ENCODE assay signal across 2 cellular contexts in the genomic region with DNA sequence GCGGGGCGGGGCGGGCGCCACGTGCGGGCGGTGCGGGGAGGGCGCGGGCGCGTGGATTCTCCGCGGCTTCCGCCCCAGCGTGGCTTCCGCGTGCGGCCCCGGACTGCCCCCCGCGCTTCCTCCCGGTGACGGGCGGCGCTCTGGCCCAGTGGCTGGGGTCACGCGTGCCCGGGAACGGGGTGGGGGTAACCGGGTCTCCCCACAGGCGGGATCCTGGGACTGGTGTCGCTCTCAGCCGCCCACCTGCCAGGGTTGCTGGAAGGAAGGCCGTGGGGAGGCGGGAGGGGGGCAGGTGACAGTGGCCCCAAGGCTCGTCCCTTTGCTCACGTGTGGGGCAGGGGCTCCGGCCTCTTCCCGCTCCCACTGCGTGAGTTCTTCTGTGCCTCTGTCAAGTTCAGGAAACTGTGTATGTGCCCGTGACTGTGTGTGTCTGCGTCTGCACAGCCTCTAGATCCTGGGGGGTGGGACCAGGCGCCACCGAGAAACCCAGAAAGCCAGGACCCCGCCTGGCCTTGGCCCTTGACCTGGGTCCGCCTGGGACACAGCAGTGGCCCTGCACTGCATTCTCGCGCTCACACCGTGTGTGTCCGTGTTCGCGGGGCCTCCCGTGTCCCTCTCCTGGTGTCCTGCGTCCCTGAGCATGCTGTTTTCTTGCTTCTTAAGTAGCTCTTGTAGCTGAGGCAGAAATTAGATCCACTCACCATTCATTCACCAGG.
TF ChIP-seq lines count a peak whose summit lies in the region.

No MANE protein-coding gene starts in this region.

TF ChIP-seq in HEK293T, 16 proteins besides CTCF, POLR2A, EP300 and RAD21:
- TF ChIP-seq FOXA1 (IDR thresholded peaks at IDR 0.05) (no peak), TARDBP (IDR thresholded peaks at IDR 0.05) (peak; percentile 47; the same call in 1 of the 2 replicates), HDGF (IDR thresholded peaks at IDR 0.05; ENCODE audit: borderline replicate concordance) (no peak), SP1 (IDR thresholded peaks at IDR 0.05) (no peak)
- TF ChIP-seq, protein P1, sequence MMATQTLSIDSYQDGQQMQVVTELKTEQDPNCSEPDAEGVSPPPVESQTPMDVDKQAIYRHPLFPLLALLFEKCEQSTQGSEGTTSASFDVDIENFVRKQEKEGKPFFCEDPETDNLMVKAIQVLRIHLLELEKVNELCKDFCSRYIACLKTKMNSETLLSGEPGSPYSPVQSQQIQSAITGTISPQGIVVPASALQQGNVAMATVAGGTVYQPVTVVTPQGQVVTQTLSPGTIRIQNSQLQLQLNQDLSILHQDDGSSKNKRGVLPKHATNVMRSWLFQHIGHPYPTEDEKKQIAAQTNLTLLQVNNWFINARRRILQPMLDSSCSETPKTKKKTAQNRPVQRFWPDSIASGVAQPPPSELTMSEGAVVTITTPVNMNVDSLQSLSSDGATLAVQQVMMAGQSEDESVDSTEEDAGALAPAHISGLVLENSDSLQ (IDR thresholded peaks at IDR 0.05): no peak

TF ChIP-seq in HepG2, 621 proteins besides CTCF, POLR2A, EP300 and RAD21 (continues in another document):
- TF ChIP-seq FOXJ3 (CRISPR knock-in tag; IDR thresholded peaks at IDR 0.05; ENCODE audit: borderline replicate concordance) (no peak), HNRNPL (IDR thresholded peaks at IDR 0.05; ENCODE audit: low read depth, low read length) (0 out of 2 replicates have a peak, but pooled peaks have one; percentile 59), MTA1 (CRISPR knock-in tag; IDR thresholded peaks at IDR 0.05; ENCODE audit: borderline replicate concordance) (peak; percentile 92; the same call in 1 of the 2 replicates), ZNF335 (CRISPR knock-in tag; IDR thresholded peaks at IDR 0.05) (0 out of 2 replicates have a peak, but pooled peaks have one; percentile 24), ZNF615 (CRISPR knock-in tag; IDR thresholded peaks at IDR 0.05; ENCODE audit: borderline replicate concordance) (no peak), ATF7 (IDR thresholded peaks at IDR 0.05) (no peak), ATF7 (CRISPR knock-in tag; IDR thresholded peaks at IDR 0.05) (no peak), ZNF709 (CRISPR knock-in tag; IDR thresholded peaks at IDR 0.05) (no peak), U2AF2 (IDR thresholded peaks at IDR 0.05; ENCODE audit: low read depth, low read length) (no peak), NFE2L1 (CRISPR knock-in tag; IDR thresholded peaks at IDR 0.05; ENCODE audit: borderline replicate concordance) (no peak), CENPX (CRISPR knock-in tag; IDR thresholded peaks at IDR 0.05) (no peak), ATRX (CRISPR knock-in tag; IDR thresholded peaks at IDR 0.05; ENCODE audit: borderline replicate concordance) (no peak), CBX1 (IDR thresholded peaks at IDR 0.05; ENCODE audit: low read depth) (no peak), IKZF1 (IDR thresholded peaks at IDR 0.05) (no peak), ZNF33B (CRISPR knock-in tag; IDR thresholded peaks at IDR 0.05) (no peak), MEF2D (CRISPR knock-in tag; IDR thresholded peaks at IDR 0.05) (no peak), ZBTB21 (CRISPR knock-in tag; IDR thresholded peaks at IDR 0.05) (no peak), ZNF430 (CRISPR knock-in tag; IDR thresholded peaks at IDR 0.05) (peak; percentile 45; the same call in 1 of the 2 replicates), RELA (CRISPR knock-in tag; IDR thresholded peaks at IDR 0.05) (no peak), TBX2 (CRISPR knock-in tag; IDR thresholded peaks at IDR 0.05; ENCODE audit: borderline replicate concordance) (peak; percentile 59; the same call in 1 of the 2 replicates), FOXK1 (CRISPR knock-in tag; IDR thresholded peaks at IDR 0.05; ENCODE audit: borderline replicate concordance, low read depth) (no peak), KLF11 (CRISPR knock-in tag; IDR thresholded peaks at IDR 0.05) (no peak), ZNF772 (CRISPR knock-in tag; IDR thresholded peaks at IDR 0.05) (no peak), MBD4 (IDR thresholded peaks at IDR 0.05; ENCODE audit: borderline replicate concordance, low read length) (no peak), ZFP82 (CRISPR knock-in tag; IDR thresholded peaks at IDR 0.05; ENCODE audit: borderline replicate concordance) (no peak), HDAC2 (CRISPR knock-in tag; IDR thresholded peaks at IDR 0.05) (peak; percentile 49; the same call in 1 of the 2 replicates), TSC22D2 (CRISPR knock-in tag; IDR thresholded peaks at IDR 0.05; ENCODE audit: borderline replicate concordance) (no peak)
- TF ChIP-seq, protein P2, sequence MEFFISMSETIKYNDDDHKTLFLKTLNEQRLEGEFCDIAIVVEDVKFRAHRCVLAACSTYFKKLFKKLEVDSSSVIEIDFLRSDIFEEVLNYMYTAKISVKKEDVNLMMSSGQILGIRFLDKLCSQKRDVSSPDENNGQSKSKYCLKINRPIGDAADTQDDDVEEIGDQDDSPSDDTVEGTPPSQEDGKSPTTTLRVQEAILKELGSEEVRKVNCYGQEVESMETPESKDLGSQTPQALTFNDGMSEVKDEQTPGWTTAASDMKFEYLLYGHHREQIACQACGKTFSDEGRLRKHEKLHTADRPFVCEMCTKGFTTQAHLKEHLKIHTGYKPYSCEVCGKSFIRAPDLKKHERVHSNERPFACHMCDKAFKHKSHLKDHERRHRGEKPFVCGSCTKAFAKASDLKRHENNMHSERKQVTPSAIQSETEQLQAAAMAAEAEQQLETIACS (CRISPR knock-in tag; IDR thresholded peaks at IDR 0.05): peak; percentile 53
- TF ChIP-seq, protein P3, sequence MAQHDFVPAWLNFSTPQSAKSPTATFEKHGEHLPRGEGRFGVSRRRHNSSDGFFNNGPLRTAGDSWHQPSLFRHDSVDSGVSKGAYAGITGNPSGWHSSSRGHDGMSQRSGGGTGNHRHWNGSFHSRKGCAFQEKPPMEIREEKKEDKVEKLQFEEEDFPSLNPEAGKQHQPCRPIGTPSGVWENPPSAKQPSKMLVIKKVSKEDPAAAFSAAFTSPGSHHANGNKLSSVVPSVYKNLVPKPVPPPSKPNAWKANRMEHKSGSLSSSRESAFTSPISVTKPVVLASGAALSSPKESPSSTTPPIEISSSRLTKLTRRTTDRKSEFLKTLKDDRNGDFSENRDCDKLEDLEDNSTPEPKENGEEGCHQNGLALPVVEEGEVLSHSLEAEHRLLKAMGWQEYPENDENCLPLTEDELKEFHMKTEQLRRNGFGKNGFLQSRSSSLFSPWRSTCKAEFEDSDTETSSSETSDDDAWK (CRISPR knock-in tag; IDR thresholded peaks at IDR 0.05): no peak
- TF ChIP-seq, protein P4, sequence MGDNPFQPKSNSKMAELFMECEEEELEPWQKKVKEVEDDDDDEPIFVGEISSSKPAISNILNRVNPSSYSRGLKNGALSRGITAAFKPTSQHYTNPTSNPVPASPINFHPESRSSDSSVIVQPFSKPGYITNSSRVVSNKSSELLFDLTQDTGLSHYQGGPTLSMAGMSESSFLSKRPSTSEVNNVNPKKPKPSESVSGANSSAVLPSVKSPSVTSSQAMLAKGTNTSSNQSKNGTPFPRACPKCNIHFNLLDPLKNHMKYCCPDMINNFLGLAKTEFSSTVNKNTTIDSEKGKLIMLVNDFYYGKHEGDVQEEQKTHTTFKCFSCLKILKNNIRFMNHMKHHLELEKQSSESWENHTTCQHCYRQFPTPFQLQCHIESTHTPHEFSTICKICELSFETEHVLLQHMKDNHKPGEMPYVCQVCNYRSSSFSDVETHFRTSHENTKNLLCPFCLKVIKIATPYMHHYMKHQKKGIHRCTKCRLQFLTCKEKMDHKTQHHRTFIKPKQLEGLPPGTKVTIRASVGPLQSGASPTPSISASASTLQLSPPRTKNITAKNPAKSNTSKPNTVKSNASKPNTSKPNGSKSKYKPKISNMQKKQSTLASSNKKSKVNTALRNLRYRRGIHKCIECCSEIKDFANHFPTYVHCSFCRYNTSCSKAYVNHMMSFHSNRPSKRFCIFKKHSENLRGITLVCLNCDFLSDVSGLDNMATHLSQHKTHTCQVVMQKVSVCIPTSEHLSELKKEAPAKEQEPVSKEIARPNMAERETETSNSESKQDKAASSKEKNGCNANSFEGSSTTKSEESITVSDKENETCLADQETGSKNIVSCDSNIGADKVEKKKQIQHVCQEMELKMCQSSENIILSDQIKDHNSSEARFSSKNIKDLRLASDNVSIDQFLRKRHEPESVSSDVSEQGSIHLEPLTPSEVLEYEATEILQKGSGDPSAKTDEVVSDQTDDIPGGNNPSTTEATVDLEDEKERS (CRISPR knock-in tag; IDR thresholded peaks at IDR 0.05): no peak
- TF ChIP-seq, protein P5, sequence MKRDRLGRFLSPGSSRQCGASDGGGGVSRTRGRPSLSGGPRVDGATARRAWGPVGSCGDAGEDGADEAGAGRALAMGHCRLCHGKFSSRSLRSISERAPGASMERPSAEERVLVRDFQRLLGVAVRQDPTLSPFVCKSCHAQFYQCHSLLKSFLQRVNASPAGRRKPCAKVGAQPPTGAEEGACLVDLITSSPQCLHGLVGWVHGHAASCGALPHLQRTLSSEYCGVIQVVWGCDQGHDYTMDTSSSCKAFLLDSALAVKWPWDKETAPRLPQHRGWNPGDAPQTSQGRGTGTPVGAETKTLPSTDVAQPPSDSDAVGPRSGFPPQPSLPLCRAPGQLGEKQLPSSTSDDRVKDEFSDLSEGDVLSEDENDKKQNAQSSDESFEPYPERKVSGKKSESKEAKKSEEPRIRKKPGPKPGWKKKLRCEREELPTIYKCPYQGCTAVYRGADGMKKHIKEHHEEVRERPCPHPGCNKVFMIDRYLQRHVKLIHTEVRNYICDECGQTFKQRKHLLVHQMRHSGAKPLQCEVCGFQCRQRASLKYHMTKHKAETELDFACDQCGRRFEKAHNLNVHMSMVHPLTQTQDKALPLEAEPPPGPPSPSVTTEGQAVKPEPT (CRISPR knock-in tag; IDR thresholded peaks at IDR 0.05; ENCODE audit: low read depth): peak; percentile 29; the same call in 1 of the 2 replicates
- TF ChIP-seq, protein P6, sequence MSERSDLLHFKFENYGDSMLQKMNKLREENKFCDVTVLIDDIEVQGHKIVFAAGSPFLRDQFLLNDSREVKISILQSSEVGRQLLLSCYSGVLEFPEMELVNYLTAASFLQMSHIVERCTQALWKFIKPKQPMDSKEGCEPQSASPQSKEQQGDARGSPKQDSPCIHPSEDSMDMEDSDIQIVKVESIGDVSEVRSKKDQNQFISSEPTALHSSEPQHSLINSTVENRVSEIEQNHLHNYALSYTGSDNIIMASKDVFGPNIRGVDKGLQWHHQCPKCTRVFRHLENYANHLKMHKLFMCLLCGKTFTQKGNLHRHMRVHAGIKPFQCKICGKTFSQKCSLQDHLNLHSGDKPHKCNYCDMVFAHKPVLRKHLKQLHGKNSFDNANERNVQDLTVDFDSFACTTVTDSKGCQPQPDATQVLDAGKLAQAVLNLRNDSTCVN (CRISPR knock-in tag; IDR thresholded peaks at IDR 0.05; ENCODE audit: borderline replicate concordance): no peak
- TF ChIP-seq, protein P7, sequence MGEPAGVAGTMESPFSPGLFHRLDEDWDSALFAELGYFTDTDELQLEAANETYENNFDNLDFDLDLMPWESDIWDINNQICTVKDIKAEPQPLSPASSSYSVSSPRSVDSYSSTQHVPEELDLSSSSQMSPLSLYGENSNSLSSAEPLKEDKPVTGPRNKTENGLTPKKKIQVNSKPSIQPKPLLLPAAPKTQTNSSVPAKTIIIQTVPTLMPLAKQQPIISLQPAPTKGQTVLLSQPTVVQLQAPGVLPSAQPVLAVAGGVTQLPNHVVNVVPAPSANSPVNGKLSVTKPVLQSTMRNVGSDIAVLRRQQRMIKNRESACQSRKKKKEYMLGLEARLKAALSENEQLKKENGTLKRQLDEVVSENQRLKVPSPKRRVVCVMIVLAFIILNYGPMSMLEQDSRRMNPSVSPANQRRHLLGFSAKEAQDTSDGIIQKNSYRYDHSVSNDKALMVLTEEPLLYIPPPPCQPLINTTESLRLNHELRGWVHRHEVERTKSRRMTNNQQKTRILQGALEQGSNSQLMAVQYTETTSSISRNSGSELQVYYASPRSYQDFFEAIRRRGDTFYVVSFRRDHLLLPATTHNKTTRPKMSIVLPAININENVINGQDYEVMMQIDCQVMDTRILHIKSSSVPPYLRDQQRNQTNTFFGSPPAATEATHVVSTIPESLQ (CRISPR knock-in tag; conservative IDR thresholded peaks at IDR 0.05): no peak
- TF ChIP-seq, protein P8, sequence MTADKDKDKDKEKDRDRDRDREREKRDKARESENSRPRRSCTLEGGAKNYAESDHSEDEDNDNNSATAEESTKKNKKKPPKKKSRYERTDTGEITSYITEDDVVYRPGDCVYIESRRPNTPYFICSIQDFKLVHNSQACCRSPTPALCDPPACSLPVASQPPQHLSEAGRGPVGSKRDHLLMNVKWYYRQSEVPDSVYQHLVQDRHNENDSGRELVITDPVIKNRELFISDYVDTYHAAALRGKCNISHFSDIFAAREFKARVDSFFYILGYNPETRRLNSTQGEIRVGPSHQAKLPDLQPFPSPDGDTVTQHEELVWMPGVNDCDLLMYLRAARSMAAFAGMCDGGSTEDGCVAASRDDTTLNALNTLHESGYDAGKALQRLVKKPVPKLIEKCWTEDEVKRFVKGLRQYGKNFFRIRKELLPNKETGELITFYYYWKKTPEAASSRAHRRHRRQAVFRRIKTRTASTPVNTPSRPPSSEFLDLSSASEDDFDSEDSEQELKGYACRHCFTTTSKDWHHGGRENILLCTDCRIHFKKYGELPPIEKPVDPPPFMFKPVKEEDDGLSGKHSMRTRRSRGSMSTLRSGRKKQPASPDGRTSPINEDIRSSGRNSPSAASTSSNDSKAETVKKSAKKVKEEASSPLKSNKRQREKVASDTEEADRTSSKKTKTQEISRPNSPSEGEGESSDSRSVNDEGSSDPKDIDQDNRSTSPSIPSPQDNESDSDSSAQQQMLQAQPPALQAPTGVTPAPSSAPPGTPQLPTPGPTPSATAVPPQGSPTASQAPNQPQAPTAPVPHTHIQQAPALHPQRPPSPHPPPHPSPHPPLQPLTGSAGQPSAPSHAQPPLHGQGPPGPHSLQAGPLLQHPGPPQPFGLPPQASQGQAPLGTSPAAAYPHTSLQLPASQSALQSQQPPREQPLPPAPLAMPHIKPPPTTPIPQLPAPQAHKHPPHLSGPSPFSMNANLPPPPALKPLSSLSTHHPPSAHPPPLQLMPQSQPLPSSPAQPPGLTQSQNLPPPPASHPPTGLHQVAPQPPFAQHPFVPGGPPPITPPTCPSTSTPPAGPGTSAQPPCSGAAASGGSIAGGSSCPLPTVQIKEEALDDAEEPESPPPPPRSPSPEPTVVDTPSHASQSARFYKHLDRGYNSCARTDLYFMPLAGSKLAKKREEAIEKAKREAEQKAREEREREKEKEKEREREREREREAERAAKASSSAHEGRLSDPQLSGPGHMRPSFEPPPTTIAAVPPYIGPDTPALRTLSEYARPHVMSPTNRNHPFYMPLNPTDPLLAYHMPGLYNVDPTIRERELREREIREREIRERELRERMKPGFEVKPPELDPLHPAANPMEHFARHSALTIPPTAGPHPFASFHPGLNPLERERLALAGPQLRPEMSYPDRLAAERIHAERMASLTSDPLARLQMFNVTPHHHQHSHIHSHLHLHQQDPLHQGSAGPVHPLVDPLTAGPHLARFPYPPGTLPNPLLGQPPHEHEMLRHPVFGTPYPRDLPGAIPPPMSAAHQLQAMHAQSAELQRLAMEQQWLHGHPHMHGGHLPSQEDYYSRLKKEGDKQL (CRISPR knock-in tag; IDR thresholded peaks at IDR 0.05; ENCODE audit: low read depth): no peak
